In the genomic region with DNA sequence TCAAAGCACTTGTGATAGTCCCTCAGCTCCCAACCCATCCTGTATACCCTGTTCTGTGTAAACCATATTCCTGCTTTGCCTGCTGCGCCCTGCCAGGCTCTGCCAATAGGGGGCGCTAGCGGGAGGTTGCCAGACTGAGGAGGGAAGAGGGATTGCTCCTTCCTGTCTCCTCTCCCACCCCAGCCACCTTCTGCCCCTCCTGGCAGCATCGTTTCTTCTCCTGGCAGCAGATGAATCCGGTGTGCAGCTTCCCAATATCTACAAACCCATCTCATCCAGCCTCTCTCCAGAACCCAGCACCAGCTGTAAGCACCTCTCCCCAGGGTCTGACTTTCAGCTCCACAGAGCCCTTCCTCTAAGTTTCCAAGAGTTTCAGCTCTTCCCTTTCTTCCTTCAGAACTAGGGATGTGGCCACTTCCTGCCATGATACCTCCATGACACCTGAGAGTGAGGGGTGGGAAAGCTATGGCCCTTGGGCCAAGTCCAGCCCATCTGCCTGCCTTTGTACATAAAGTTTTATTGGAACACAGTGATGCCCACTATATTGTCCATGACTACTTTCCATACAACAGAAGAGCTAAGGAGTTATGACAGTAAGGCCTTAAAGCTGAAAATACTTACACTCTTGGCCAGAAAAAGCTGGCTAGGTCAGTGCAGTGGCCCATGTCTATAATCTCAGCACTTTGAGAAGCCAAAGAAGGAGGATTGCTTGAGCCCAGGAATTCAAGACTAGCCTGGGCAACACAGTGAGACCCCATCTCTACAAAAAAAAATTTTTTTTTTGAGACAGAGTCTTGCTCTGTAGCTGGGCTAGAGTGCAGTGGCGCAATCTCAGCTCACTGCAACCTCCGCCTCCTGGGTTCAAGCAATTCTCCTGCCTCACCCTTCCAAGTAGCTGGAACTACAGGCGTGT, we compare ENCODE assay signal across 9 cellular contexts. TPM values are rescaled to one million over a fixed set of nuclear protein-coding genes. Genes with fewer than 3 reads are reported as not detected.
DNase-seq lines count a peak whose midpoint lies in the region; ATAC-seq and TF ChIP-seq lines count a peak whose summit lies in the region.
"Had no signal": no experiment of that assay in that cellular context is flagged by ENCODE, and none has a peak within 500 bp of the region (broad histone marks: within the 10 kb centered on the region; RNA-seq: fewer than 3 reads in every experiment).

No MANE protein-coding gene starts in this region.

- TF ChIP-seq CTCF in KMS-11 (conservative IDR thresholded peaks at IDR 0.05; ENCODE audit: low read depth, low read length) = peak; percentile 60

- H2AK5ac ChIP-seq in mesendoderm (ENCODE audit: low read length) = no peak overlapping the region

- H3K27me3 ChIP-seq in KMS-11 (ENCODE audit: insufficient read depth, low read depth) (peaks cover 99% of the 10 kb centered on the region), mesendoderm (ENCODE audit: insufficient read depth, low read length, poor library complexity) (no peaks in the 10 kb centered on the region)

- no peaks in the 10 kb centered on the region for H4K20me1 ChIP-seq in KMS-11 (ENCODE audit: insufficient read depth)

- H3K9ac ChIP-seq in KMS-11 (no peak overlapping the region), mesendoderm (ENCODE audit: low read length) (peak overlapping the region; percentile 39)

- no peak overlapping the region for H2BK15ac ChIP-seq in mesendoderm (replicated peaks; ENCODE audit: low read depth)

- H3K18ac ChIP-seq in mesendoderm (ENCODE audit: low read length) = no peak overlapping the region

- H3K4me3 ChIP-seq in KMS-11 (IDR thresholded peaks at IDR 0.05; ENCODE audit: insufficient read depth, low read depth, low read length) (no peak overlapping the region), mesendoderm (ENCODE audit: low read length) (no peak overlapping the region)
- H3K4me3 ChIP-seq: skin epidermis had no signal

- H3K27ac ChIP-seq in KMS-11 (no peak overlapping the region), mesendoderm (ENCODE audit: low read depth, low read length) (no peak overlapping the region)
- H3K27ac ChIP-seq: skin epidermis had no signal

- peak overlapping the region; percentile 11 for H3K56ac ChIP-seq in mesendoderm (ENCODE audit: low read length)

- H3K4ac ChIP-seq in mesendoderm (ENCODE audit: low read depth, low read length) = no peak overlapping the region

- DNase-seq in DMS 273 (lab: John Stamatoyannopoulos, UW; ENCODE audit: unreplicated experiment) = peak; percentile 87
- peak; percentile 67 to 70 for DNase-seq in activated T-cell treated with anti-CD3 and anti-CD28 coated beads, Interleukin-2, amount 50 U/mL, for 48 hours
- DNase-seq in mesendoderm = peak; percentile 80
- DNase-seq in NCI-H226 = no peak

- no peak overlapping the region for H4K5ac ChIP-seq in mesendoderm (ENCODE audit: low read length)

- no peak overlapping the region for H4K8ac ChIP-seq in mesendoderm (ENCODE audit: low read depth, low read length)

- no peak overlapping the region for H2BK120ac ChIP-seq in mesendoderm (ENCODE audit: low read depth, low read length)

- H3K36me3 ChIP-seq in KMS-11 (ENCODE audit: insufficient read depth) = no peaks in the 10 kb centered on the region
- H3K36me3 ChIP-seq in mesendoderm (ENCODE audit: control insufficient read depth, insufficient read depth, low read length) = no peaks in the 10 kb centered on the region

- no peak overlapping the region for H2AFZ ChIP-seq in KMS-11 (ENCODE audit: low read depth)

- WGBS in mesendoderm (ENCODE audit: extremely low coverage, insufficient coverage, low lambda C conversion rate) = no CpG with 5 or more reads among the region's 8 CpGs

- H3K79me1 ChIP-seq in mesendoderm (ENCODE audit: low read length) = no peaks in the 10 kb centered on the region

- H3K79me2 ChIP-seq in KMS-11 (ENCODE audit: insufficient read depth, low read depth) = no peaks in the 10 kb centered on the region
- H3K79me2 ChIP-seq in mesendoderm (ENCODE audit: control insufficient read depth, insufficient read depth, low read length) = no peaks in the 10 kb centered on the region

- H3K4me2 ChIP-seq in KMS-11 (no peak overlapping the region), mesendoderm (ENCODE audit: low read length) (no peak overlapping the region)

- ATAC-seq in HG02678 (IDR thresholded peaks at IDR 0.05; ENCODE audit: unreplicated experiment) (no peak), HG02852 (IDR thresholded peaks at IDR 0.05; ENCODE audit: unreplicated experiment) (no peak), GM19023 (IDR thresholded peaks at IDR 0.05; ENCODE audit: unreplicated experiment) (no peak)

- no peaks in the 10 kb centered on the region for H3K4me1 ChIP-seq in KMS-11 (ENCODE audit: low read depth, poor library complexity, severe bottlenecking)
- no peaks in the 10 kb centered on the region for H3K4me1 ChIP-seq in mesendoderm (ENCODE audit: control insufficient read depth, low read depth, low read length)

- H3K23ac ChIP-seq in mesendoderm (ENCODE audit: low read length) = no peak overlapping the region

- no peak overlapping the region for H2BK5ac ChIP-seq in mesendoderm (ENCODE audit: low read length)

RNA-seq across cellular contexts. Expression of gene ATP1A3, which starts 34.5 kb away (rescaled TPM):
- 5.4 TPM for polyA plus RNA-seq in mesendoderm (2013, experiment 1 of 2)
- polyA plus RNA-seq in mesendoderm (2013, experiment 2 of 2) = 5.5 TPM

RNA-seq across cellular contexts. Expression of gene GRIK5, which starts 41.4 kb away (rescaled TPM):
- 13.3 TPM for polyA plus RNA-seq in mesendoderm (2013, experiment 1 of 2)
- 12.9 TPM for polyA plus RNA-seq in mesendoderm (2013, experiment 2 of 2)

RNA-seq across cellular contexts. Expression of gene ZNF574, which starts 47.4 kb away (rescaled TPM):
- 14.4 TPM for polyA plus RNA-seq in mesendoderm (2013, experiment 1 of 2)
- polyA plus RNA-seq in mesendoderm (2013, experiment 2 of 2) = 14.1 TPM
